ENCODE assay signal across 1 cellular context in genomic region chr1:43569175-43569574, GRCh38.
TF ChIP-seq lines count a peak whose summit lies in the region.

No MANE protein-coding gene starts in this region.

TF ChIP-seq in GM12878, 131 proteins besides CTCF, POLR2A, EP300 and RAD21:
- peak; percentile 63 for TF ChIP-seq RELB (IDR thresholded peaks at IDR 0.05; ENCODE audit: low read depth)
- TF ChIP-seq IKZF1 (conservative IDR thresholded peaks at IDR 0.05) = no peak
- TF ChIP-seq HDAC6 (IDR thresholded peaks at IDR 0.05; ENCODE audit: unreplicated experiment) = no peak
- TF ChIP-seq MYB (IDR thresholded peaks at IDR 0.05; ENCODE audit: borderline replicate concordance, low read depth, low read length) = no peak
